1 cellular context compared by ENCODE assay signal in the genomic region with DNA sequence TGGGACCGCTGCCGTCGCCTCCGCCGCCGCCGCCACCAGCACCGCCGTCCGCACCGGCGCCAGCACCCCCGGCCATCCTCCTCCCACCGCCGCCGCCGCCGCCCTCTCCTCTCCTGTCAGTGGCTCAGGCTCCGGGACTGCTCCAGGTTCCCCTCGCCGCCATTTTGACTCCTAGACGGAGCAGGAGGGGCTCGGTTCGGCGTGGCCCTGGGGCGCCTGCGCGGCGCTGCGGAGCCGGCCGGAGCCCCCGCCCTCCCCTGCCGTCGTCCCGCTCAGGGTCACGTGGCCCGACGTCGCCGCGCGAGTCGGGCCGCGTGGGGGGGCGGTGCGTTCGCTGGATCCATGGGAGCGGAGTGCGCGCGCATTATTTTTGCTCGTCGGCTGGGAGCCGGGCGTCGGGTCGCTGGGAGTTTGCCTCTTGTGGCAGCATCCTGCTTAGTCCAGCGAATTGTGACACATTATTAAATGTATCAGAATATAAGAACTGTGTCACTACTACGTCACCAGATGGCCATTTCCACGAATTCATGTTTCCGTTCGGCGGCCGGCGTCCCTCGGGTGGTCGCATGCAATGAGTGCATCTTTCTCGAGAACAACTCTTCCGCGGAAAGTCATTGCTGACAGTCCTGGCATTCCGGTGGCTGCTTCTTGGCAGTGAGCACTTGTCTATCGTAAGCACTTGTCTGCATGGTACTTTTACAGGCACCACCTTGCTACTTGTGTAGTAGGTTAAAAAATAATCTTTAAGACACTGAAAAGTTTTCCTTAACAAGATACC.
TF ChIP-seq lines count a peak whose summit lies in the region.

A gene with protein sequence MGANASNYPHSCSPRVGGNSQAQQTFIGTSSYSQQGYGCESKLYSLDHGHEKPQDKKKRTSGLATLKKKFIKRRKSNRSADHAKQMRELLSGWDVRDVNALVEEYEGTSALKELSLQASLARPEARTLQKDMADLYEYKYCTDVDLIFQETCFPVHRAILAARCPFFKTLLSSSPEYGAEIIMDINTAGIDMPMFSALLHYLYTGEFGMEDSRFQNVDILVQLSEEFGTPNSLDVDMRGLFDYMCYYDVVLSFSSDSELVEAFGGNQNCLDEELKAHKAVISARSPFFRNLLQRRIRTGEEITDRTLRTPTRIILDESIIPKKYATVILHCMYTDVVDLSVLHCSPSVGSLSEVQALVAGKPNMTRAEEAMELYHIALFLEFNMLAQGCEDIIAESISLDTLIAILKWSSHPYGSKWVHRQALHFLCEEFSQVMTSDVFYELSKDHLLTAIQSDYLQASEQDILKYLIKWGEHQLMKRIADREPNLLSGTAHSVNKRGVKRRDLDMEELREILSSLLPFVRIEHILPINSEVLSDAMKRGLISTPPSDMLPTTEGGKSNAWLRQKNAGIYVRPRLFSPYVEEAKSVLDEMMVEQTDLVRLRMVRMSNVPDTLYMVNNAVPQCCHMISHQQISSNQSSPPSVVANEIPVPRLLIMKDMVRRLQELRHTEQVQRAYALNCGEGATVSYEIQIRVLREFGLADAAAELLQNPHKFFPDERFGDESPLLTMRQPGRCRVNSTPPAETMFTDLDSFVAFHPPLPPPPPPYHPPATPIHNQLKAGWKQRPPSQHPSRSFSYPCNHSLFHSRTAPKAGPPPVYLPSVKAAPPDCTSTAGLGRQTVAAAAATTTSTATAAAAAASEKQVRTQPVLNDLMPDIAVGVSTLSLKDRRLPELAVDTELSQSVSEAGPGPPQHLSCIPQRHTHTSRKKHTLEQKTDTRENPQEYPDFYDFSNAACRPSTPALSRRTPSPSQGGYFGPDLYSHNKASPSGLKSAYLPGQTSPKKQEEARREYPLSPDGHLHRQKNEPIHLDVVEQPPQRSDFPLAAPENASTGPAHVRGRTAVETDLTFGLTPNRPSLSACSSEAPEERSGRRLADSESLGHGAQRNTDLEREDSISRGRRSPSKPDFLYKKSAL (minus strand): TSS at position 184 of the 778 bp plus-strand sequence. CDS start 36,985 bp downstream, outside the sequence.

TF ChIP-seq in HepG2, 621 proteins besides CTCF, POLR2A, EP300 and RAD21 (continued from another document and continues in another):
- TF ChIP-seq, protein P1, sequence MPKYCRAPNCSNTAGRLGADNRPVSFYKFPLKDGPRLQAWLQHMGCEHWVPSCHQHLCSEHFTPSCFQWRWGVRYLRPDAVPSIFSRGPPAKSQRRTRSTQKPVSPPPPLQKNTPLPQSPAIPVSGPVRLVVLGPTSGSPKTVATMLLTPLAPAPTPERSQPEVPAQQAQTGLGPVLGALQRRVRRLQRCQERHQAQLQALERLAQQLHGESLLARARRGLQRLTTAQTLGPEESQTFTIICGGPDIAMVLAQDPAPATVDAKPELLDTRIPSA (CRISPR knock-in tag; IDR thresholded peaks at IDR 0.05; ENCODE audit: borderline replicate concordance), result no peak
- TF ChIP-seq SMYD3 (CRISPR knock-in tag; IDR thresholded peaks at IDR 0.05) (peak; percentile 92), SNAPC4 (CRISPR knock-in tag; IDR thresholded peaks at IDR 0.05) (no peak), ZNF878 (CRISPR knock-in tag; IDR thresholded peaks at IDR 0.05) (peak; percentile 32; the same call in 1 of the 2 replicates), ZBTB21 (CRISPR knock-in tag; IDR thresholded peaks at IDR 0.05) (peak; percentile 87), TMF1 (CRISPR knock-in tag; IDR thresholded peaks at IDR 0.05; ENCODE audit: low read depth) (peak; percentile 35), ZNF7 (CRISPR knock-in tag; IDR thresholded peaks at IDR 0.05) (no peak), ZSCAN12 (CRISPR knock-in tag; IDR thresholded peaks at IDR 0.05) (peak; percentile 89), ZNF879 (CRISPR knock-in tag; IDR thresholded peaks at IDR 0.05) (no peak), TERF1 (CRISPR knock-in tag; IDR thresholded peaks at IDR 0.05) (no peak), POGZ (CRISPR knock-in tag; IDR thresholded peaks at IDR 0.05) (peak; percentile 50), CBX1 (IDR thresholded peaks at IDR 0.05; ENCODE audit: low read depth) (no peak), HDAC6 (IDR thresholded peaks at IDR 0.05; ENCODE audit: low read depth, low read length) (no peak), MLXIP (CRISPR knock-in tag; IDR thresholded peaks at IDR 0.05; ENCODE audit: borderline replicate concordance) (0 out of 2 replicates have a peak, but pooled peaks have one; percentile 61), IRX3 (CRISPR knock-in tag; IDR thresholded peaks at IDR 0.05; ENCODE audit: borderline replicate concordance, low read depth) (peak; percentile 58; the same call in 1 of the 2 replicates), CENPT (CRISPR knock-in tag; IDR thresholded peaks at IDR 0.05; ENCODE audit: low read depth) (no peak), ARID4A (CRISPR knock-in tag; IDR thresholded peaks at IDR 0.05; ENCODE audit: borderline replicate concordance) (peak; percentile 76), ZNF292 (CRISPR knock-in tag; IDR thresholded peaks at IDR 0.05; ENCODE audit: borderline replicate concordance, low read depth) (peak; percentile 46; the same call in 1 of the 2 replicates), ZFP90 (CRISPR knock-in tag; IDR thresholded peaks at IDR 0.05; ENCODE audit: borderline replicate concordance) (peak; percentile 83; the same call in 1 of the 2 replicates), HNF1B (CRISPR knock-in tag; IDR thresholded peaks at IDR 0.05) (0 out of 2 replicates have a peak, but pooled peaks have one; percentile 43), FOXA3 (CRISPR knock-in tag; IDR thresholded peaks at IDR 0.05) (0 out of 2 replicates have a peak, but pooled peaks have one; percentile 13)
- TF ChIP-seq, protein P2, sequence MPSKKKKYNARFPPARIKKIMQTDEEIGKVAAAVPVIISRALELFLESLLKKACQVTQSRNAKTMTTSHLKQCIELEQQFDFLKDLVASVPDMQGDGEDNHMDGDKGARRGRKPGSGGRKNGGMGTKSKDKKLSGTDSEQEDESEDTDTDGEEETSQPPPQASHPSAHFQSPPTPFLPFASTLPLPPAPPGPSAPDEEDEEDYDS (CRISPR knock-in tag; IDR thresholded peaks at IDR 0.05), result peak; percentile 39; the same call in 1 of the 2 replicates
- TF ChIP-seq, protein P3, sequence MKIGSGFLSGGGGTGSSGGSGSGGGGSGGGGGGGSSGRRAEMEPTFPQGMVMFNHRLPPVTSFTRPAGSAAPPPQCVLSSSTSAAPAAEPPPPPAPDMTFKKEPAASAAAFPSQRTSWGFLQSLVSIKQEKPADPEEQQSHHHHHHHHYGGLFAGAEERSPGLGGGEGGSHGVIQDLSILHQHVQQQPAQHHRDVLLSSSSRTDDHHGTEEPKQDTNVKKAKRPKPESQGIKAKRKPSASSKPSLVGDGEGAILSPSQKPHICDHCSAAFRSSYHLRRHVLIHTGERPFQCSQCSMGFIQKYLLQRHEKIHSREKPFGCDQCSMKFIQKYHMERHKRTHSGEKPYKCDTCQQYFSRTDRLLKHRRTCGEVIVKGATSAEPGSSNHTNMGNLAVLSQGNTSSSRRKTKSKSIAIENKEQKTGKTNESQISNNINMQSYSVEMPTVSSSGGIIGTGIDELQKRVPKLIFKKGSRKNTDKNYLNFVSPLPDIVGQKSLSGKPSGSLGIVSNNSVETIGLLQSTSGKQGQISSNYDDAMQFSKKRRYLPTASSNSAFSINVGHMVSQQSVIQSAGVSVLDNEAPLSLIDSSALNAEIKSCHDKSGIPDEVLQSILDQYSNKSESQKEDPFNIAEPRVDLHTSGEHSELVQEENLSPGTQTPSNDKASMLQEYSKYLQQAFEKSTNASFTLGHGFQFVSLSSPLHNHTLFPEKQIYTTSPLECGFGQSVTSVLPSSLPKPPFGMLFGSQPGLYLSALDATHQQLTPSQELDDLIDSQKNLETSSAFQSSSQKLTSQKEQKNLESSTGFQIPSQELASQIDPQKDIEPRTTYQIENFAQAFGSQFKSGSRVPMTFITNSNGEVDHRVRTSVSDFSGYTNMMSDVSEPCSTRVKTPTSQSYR (CRISPR knock-in tag; IDR thresholded peaks at IDR 0.05; ENCODE audit: borderline replicate concordance), result peak; percentile 59; the same call in 1 of the 2 replicates
